Comparison of ENCODE assay signal across 13 cellular contexts in the genomic region with DNA sequence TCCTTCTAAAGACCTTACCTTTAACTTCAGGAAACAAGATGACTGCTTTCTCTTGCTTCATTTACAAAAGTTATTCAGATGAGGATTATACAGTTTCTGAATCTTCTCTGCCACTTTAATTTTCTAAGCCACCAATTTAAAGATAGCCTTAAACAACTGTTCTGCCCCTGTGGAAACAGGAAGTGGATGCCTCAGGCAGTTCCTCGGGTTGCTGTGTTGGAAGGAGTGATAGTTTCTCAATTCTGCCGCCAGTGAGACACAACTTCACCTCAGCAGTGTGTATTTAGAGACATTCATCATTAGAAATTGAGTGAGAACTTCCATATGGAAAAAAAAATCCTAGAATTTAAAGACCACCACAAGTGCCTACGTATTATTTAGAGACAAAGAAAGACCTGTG.
DNase-seq lines count a peak whose midpoint lies in the region; ATAC-seq and TF ChIP-seq lines count a peak whose summit lies in the region.
"Had no signal": no experiment of that assay in that cellular context is flagged by ENCODE, and none has a peak within 500 bp of the region (broad histone marks: within the 10 kb centered on the region; RNA-seq: fewer than 3 reads in every experiment).

No MANE protein-coding gene starts in this region.

- H2AFZ ChIP-seq in mammary epithelial cell (ENCODE audit: low read depth, low read length) = no peak overlapping the region

- dilution Hi-C loops in mammary epithelial cell (cut with HindIII; ENCODE audit: low sequenced_read_pairs) = no loop called here

- H3K27me3 ChIP-seq in mammary epithelial cell (ENCODE audit: insufficient read depth, low read length) = no peaks in the 10 kb centered on the region
- no peaks in the 10 kb centered on the region for H3K27me3 ChIP-seq in neutrophil

- DNase-seq in EH (ENCODE audit: low read depth) (peak; percentile 74), NOMO-1 (lab: John Stamatoyannopoulos, UW; ENCODE audit: unreplicated experiment in 2 of 2) (peak; percentile 42 to 75), mammary epithelial cell (no peak), omental fat pad (ENCODE audit: low spot score) (no peak)
- DNase-seq in stimulated activated naive B cell treated with anti-CD40 and anti-IgM and Interleukin-4, amounts not matched to agents 10 μg/mL and 1 μg/mL and 100 μg/mL, for 72 hours = no peak
- DNase-seq: activated CD4-positive, alpha-beta T cell treated with anti-CD3 and anti-CD28 coated beads for 4 hours; activated T-cell treated with anti-CD3 and anti-CD28 coated beads, Interleukin-2, amount 50 U/mL, for 48 hours; CD4-positive, CD25-positive, alpha-beta regulatory T cell; NCI-H2029 had no signal

- WGBS in mammary epithelial cell (ENCODE audit: low coverage, missing lambda C conversion rate) = 6% methylated on average over 3 of the region's 3 CpGs

- in situ Hi-C loops in mammary epithelial cell (cut with MboI; ENCODE audit: low sequenced_read_pairs in 2 of 2) = loop anchor here in 1 of 2 donors (5.0 to 10.0 kb wide), 2 partner anchors 54 to 82 kb away; no protein-coding TSS in a partner anchor

- no peak for ATAC-seq in GM18520 (IDR thresholded peaks at IDR 0.05; ENCODE audit: unreplicated experiment)
- no peak for ATAC-seq in omental fat pad (ENCODE audit: low FRiP score)
- no peak for ATAC-seq in GM19035 (IDR thresholded peaks at IDR 0.05; ENCODE audit: unreplicated experiment)
- no peak for ATAC-seq in stimulated activated naive B cell treated with anti-CD40 and anti-IgM and Interleukin-4, amounts not matched to agents 10 μg/mL and 1 μg/mL and 100 μg/mL, for 72 hours (replicated peaks)

- no peaks in the 10 kb centered on the region for H4K20me1 ChIP-seq in mammary epithelial cell (ENCODE audit: insufficient read depth, low read length)

- H3K9me3 Mint-ChIP-seq in stimulated activated naive B cell treated with anti-CD40 and anti-IgM and Interleukin-4, amounts not matched to agents 10 μg/mL and 1 μg/mL and 100 μg/mL, for 72 hours = peaks cover 1 to 3% of the 10 kb centered on the region in 2 donors
- H3K9me3 Mint-ChIP-seq: mesothelial cell of epicardium had no signal

- H3K4me1 Mint-ChIP-seq in stimulated activated naive B cell treated with anti-CD40 and anti-IgM and Interleukin-4, amounts not matched to agents 10 μg/mL and 1 μg/mL and 100 μg/mL, for 72 hours = no peaks in the 10 kb centered on the region
- H3K4me1 Mint-ChIP-seq: CD4-positive, CD25-positive, alpha-beta regulatory T cell had no signal

- intact Hi-C loops in mammary epithelial cell (cut with micrococcal nuclease) = loop anchor here (1.0 to 5.0 kb wide), 9 partner anchors 12 to 234 kb away; no protein-coding TSS in a partner anchor

- H3K79me2 ChIP-seq in mammary epithelial cell (ENCODE audit: insufficient read depth, low read length) = peaks cover 10% of the 10 kb centered on the region

- H3K36me3 ChIP-seq in mammary epithelial cell (ENCODE audit: insufficient read depth, low read length) (no peaks in the 10 kb centered on the region), neutrophil (no peaks in the 10 kb centered on the region)

- CTCF ChIA-PET in mammary epithelial cell (lab: Charles Lee; ENCODE audit: low non-redundant PET) = interaction anchor here (0.6 kb wide), 1 partner anchor 11 kb away, joined by 6 read pairs; no protein-coding TSS in a partner anchor

- no peaks in the 10 kb centered on the region for H3K27me3 Mint-ChIP-seq in stimulated activated naive B cell treated with anti-CD40 and anti-IgM and Interleukin-4, amounts not matched to agents 10 μg/mL and 1 μg/mL and 100 μg/mL, for 72 hours
- H3K27me3 Mint-ChIP-seq: CD4-positive, CD25-positive, alpha-beta regulatory T cell had no signal

- H3K9ac ChIP-seq in mammary epithelial cell (ENCODE audit: insufficient read depth, low read length) = peak overlapping the region; percentile 85

- peaks cover 66% of the 10 kb centered on the region for H3K4me1 ChIP-seq in mammary epithelial cell (ENCODE audit: insufficient read depth, low read length)
- peaks cover 0 to 12% of the 10 kb centered on the region in 2 experiments for H3K4me1 ChIP-seq in neutrophil (ENCODE audit: control insufficient read depth in 1 of 2, insufficient read depth in 1 of 2, low read depth in 1 of 2, low read length in 1 of 2)

- H3K4me3 ChIP-seq in mammary epithelial cell (replicated peaks in 1 of 3; ENCODE audit: insufficient read depth in 1 of 3, low read depth in 2 of 3, low read length in 3 of 3) = peak overlapping the region in 1 of 3 experiments; percentile 9
- H3K4me3 ChIP-seq in neutrophil (ENCODE audit: low read depth in 1 of 2, low read length in 1 of 2) = no peak overlapping the region

- H3K27ac ChIP-seq in mammary epithelial cell (ENCODE audit: insufficient read depth, low read depth, low read length) (peak overlapping the region; percentile 100), neutrophil (peak overlapping the region; percentile 45)

- H3K4me3 Mint-ChIP-seq in stimulated activated naive B cell treated with anti-CD40 and anti-IgM and Interleukin-4, amounts not matched to agents 10 μg/mL and 1 μg/mL and 100 μg/mL, for 72 hours = no peak overlapping the region
- H3K4me3 Mint-ChIP-seq: CD4-positive, CD25-positive, alpha-beta regulatory T cell; mesothelial cell of epicardium had no signal

- H3K9me3 ChIP-seq in mammary epithelial cell (replicated peaks; ENCODE audit: insufficient read depth, low read length) (no peaks in the 10 kb centered on the region), neutrophil (no peaks in the 10 kb centered on the region)

- H3K4me2 ChIP-seq in mammary epithelial cell (ENCODE audit: insufficient read depth, low read depth, low read length) = peak overlapping the region; percentile 60

- no peaks in the 10 kb centered on the region for H3K36me3 Mint-ChIP-seq in stimulated activated naive B cell treated with anti-CD40 and anti-IgM and Interleukin-4, amounts not matched to agents 10 μg/mL and 1 μg/mL and 100 μg/mL, for 72 hours
- H3K36me3 Mint-ChIP-seq: CD4-positive, CD25-positive, alpha-beta regulatory T cell; mesothelial cell of epicardium had no signal

- H3K27ac Mint-ChIP-seq in stimulated activated naive B cell treated with anti-CD40 and anti-IgM and Interleukin-4, amounts not matched to agents 10 μg/mL and 1 μg/mL and 100 μg/mL, for 72 hours = no peak overlapping the region
- H3K27ac Mint-ChIP-seq: CD4-positive, CD25-positive, alpha-beta regulatory T cell; mesothelial cell of epicardium had no signal

- TF ChIP-seq CTCF in mammary epithelial cell (conservative IDR thresholded peaks at IDR 0.05 in 1 of 2, IDR thresholded peaks at IDR 0.05 in 1 of 2; ENCODE audit: extremely low read depth in 1 of 2, insufficient read depth in 1 of 2, low read depth in 1 of 2, low read length in 2 of 2) (no peak), neutrophil (IDR thresholded peaks at IDR 0.05) (no peak), omental fat pad (IDR thresholded peaks at IDR 0.05) (no peak)

- TSS peak; percentile 57 for BruUV-seq in mammary epithelial cell (replicated peaks; lab: Mats Ljungman, UMichigan)

Comparison
In these comparisons a context has a peak if more than half of its experiments do, and no peak if none do; other contexts are left out.
1. DNase-seq: peak in EH (single experiment) and NOMO-1 (2 of 2); none in mammary epithelial cell (single experiment), omental fat pad (single experiment) and stimulated activated naive B cell treated with anti-CD40 and anti-IgM and Interleukin-4, amounts not matched to agents 10 μg/mL and 1 μg/mL and 100 μg/mL, for 72 hours (single experiment).